In the genomic region with DNA sequence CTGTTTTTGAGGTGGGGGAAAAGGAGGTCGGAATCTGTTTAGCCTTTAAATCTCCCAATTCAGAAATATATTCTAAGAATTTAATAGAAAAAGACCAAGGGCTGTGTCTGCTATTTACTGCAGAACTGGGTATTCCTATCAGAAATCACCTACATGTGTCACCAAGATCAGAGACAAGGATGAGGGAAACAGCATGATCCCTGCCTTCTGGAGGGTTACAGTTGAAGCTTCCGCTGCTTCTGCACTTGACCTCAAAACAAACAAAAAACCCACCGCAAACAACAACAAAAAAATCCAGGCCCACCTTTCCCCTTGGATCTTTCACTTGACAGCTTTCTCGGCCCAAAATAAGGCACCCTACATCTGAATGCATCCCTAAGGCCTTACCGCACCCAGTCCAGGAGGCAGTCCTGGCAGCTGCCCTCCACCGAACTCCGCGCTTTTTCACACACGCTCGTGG, we compare ENCODE assay signal across 8 cellular contexts. TPM values are rescaled to one million over a fixed set of nuclear protein-coding genes. Genes with fewer than 3 reads are reported as not detected.
DNase-seq lines count a peak whose midpoint lies in the region; ATAC-seq and TF ChIP-seq lines count a peak whose summit lies in the region.

No MANE protein-coding gene starts in this region.

- no peak overlapping the region for H3K27ac ChIP-seq in SU-DHL-6 (ENCODE audit: low read depth, low read length)

- H2AFZ ChIP-seq in SU-DHL-6 (ENCODE audit: low read depth, low read length, severe bottlenecking) = peak overlapping the region; percentile 2

- H3K79me2 ChIP-seq in SU-DHL-6 (ENCODE audit: insufficient read depth, low read length) = no peaks in the 10 kb centered on the region

- no peaks in the 10 kb centered on the region for H4K20me1 ChIP-seq in SU-DHL-6 (ENCODE audit: low read depth, low read length)

- ATAC-seq in GM21447 (IDR thresholded peaks at IDR 0.05; ENCODE audit: unreplicated experiment) (peak; percentile 1), HG03442 (IDR thresholded peaks at IDR 0.05; ENCODE audit: unreplicated experiment) (no peak)

- H3K36me3 ChIP-seq in SU-DHL-6 (ENCODE audit: low read length) (no peaks in the 10 kb centered on the region), skeletal muscle satellite cell (ENCODE audit: insufficient read depth, low read length) (no peaks in the 10 kb centered on the region)

- DNase-seq in Ammon's horn (ENCODE audit: low spot score) (peak; percentile 21), globus pallidus (ENCODE audit: low spot score) (peak; percentile 3), NCI-H1048 (lab: John Stamatoyannopoulos, UW) (no peak), NCI-H2029 (lab: John Stamatoyannopoulos, UW) (no peak)

- H3F3A ChIP-seq in SU-DHL-6 (ENCODE audit: insufficient read depth) = peaks cover 15% of the 10 kb centered on the region

- H3K9me3 ChIP-seq in SU-DHL-6 (ENCODE audit: insufficient read depth, low read length) = no peaks in the 10 kb centered on the region
- no peaks in the 10 kb centered on the region for H3K9me3 ChIP-seq in skeletal muscle satellite cell (replicated peaks; ENCODE audit: low read length)

- H3K9ac ChIP-seq in SU-DHL-6 (ENCODE audit: low read length) (peak overlapping the region; percentile 63; the same call in 1 of the 2 replicates), skeletal muscle satellite cell (ENCODE audit: low read depth, low read length) (peak overlapping the region; percentile 76)

- H3K27me3 ChIP-seq in SU-DHL-6 (ENCODE audit: low read length) = no peaks in the 10 kb centered on the region
- H3K27me3 ChIP-seq in skeletal muscle satellite cell (ENCODE audit: control insufficient read depth, insufficient read depth, low read length) = no peaks in the 10 kb centered on the region

- peak overlapping the region; percentile 73 for H3K4me2 ChIP-seq in SU-DHL-6 (ENCODE audit: low read depth, low read length, poor library complexity, severe bottlenecking)
- peak overlapping the region; percentile 88 for H3K4me2 ChIP-seq in skeletal muscle satellite cell (ENCODE audit: low read length)

- no peaks in the 10 kb centered on the region for H3K9me2 ChIP-seq in SU-DHL-6 (replicated peaks; ENCODE audit: insufficient read depth, low read length)

- no peak for TF ChIP-seq CTCF in SU-DHL-6 (IDR thresholded peaks at IDR 0.05; ENCODE audit: insufficient read depth, low read length, poor library complexity, severe bottlenecking)

- H3K4me3 ChIP-seq in SU-DHL-6 (ENCODE audit: insufficient read depth, low read length, poor library complexity, severe bottlenecking) = peak overlapping the region; percentile 67
- peak overlapping the region; percentile 84 for H3K4me3 ChIP-seq in skeletal muscle satellite cell (ENCODE audit: low read length)

- H3K4me1 ChIP-seq in skeletal muscle satellite cell (ENCODE audit: control insufficient read depth, insufficient read depth, low read length) = peaks cover 52% of the 10 kb centered on the region

RNA-seq across cellular contexts. Expression of a gene that starts 0.8 kb away (rescaled TPM):
- 22.6 and 25.1 TPM in 2 replicates for total RNA-seq in skeletal muscle satellite cell (2012; rRNA removed)

Comparison
In these comparisons a context has a peak if more than half of its experiments do, and no peak if none do; other contexts are left out.
1. DNase-seq: peak in Ammon's horn (single experiment) and globus pallidus (single experiment); none in NCI-H1048 (single experiment) and NCI-H2029 (single experiment).